8 cellular contexts compared by ENCODE assay signal in the genomic region with DNA sequence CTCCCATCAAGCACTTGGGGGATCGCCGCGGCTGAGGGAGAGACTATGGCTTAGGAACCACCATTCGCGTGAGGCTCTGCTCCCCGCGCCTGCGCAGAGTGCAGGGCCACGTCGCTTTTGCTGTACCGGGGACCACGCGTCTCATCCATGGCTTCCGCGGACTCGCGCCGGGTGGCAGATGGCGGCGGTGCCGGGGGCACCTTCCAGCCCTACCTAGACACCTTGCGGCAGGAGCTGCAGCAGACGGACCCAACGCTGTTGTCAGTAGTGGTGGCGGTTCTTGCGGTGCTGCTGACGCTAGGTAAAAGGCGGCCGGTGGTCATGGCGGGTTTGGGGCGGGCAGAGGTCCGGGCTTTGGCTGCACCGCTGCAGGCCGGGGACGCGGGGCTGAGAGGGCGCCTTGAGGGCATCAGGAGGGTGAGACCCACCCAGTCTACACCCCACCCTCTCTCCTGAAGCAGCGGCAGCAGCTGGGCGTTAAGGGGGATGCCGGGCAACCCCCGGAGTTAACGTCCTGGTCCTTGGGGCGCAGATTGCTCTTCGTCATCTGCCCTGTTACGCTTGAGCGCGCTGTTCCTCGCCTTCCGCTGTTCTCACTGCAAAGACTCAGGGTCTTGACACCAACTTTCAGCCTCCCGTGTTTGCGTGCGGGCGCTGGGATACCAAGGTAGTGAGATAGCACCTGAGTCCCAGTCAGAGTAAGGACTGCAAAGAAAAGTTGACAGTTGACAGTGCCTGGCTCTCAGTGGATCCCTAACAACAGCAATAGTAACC. TPM values are rescaled to one million over a fixed set of nuclear protein-coding genes. Genes with fewer than 3 reads are reported as not detected.
DNase-seq lines count a peak whose midpoint lies in the region; ATAC-seq and TF ChIP-seq lines count a peak whose summit lies in the region.

A gene with protein sequence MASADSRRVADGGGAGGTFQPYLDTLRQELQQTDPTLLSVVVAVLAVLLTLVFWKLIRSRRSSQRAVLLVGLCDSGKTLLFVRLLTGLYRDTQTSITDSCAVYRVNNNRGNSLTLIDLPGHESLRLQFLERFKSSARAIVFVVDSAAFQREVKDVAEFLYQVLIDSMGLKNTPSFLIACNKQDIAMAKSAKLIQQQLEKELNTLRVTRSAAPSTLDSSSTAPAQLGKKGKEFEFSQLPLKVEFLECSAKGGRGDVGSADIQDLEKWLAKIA (plus strand): TSS at position 114 of the 774 bp plus-strand sequence. CDS start 34 bp downstream, at position 148.

- H3K36me3 Mint-ChIP-seq in GM23338 (ENCODE audit: low read depth) (peaks cover 35% of the 10 kb centered on the region), naive B cell (peaks cover 0 to 5% of the 10 kb centered on the region in 2 donors)
- peaks cover 58% of the 10 kb centered on the region for H3K36me3 Mint-ChIP-seq in stimulated activated effector memory CD8-positive, alpha-beta T cell treated with anti-CD3 and anti-CD28 coated beads, Interleukin-12 subunit alpha, Interleukin-12 subunit beta, amount 100 ng/mL, for 72 hours

- ATAC-seq in GM23338 (peak; percentile 99), naive B cell (ENCODE audit: low read depth in 2 of 2) (peak; percentile 95)
- peak; percentile 99 for ATAC-seq in stimulated activated effector memory CD8-positive, alpha-beta T cell treated with anti-CD3 and anti-CD28 coated beads, Interleukin-12 subunit alpha, Interleukin-12 subunit beta, amount 100 ng/mL, for 72 hours

- TF ChIP-seq CTCF in GM23338 (conservative IDR thresholded peaks at IDR 0.05; ENCODE audit: low read depth in 2 of 2), result no peak

- peak within 1 kb of the TSS; percentile 94 for H2AFZ ChIP-seq in GM23338

- peaks cover 3% of the 10 kb centered on the region for H3K27me3 Mint-ChIP-seq in GM23338 (ENCODE audit: insufficient read depth, low read depth, poor library complexity)
- H3K27me3 Mint-ChIP-seq in naive B cell, result peaks cover 6 to 19% (median 8%) of the 10 kb centered on the region in 3 donors

- H3K4me2 ChIP-seq in GM23338, result peak within 1 kb of the TSS; percentile 80

- no peak within 1 kb of the TSS for H3K27ac ChIP-seq in GM23338 (ENCODE audit: low read depth)

- H3K9me2 ChIP-seq in GM23338 (ENCODE audit: insufficient read depth), result no peaks in the 10 kb centered on the region; the same call in 1 of the 2 replicates

- peak within 1 kb of the TSS; percentile 86 for H3K4me3 ChIP-seq in GM23338

- H3K4me1 Mint-ChIP-seq in GM23338 (peaks cover 11% of the 10 kb centered on the region), naive B cell (peaks cover 6 to 19% (median 17%) of the 10 kb centered on the region in 3 donors)
- H3K4me1 Mint-ChIP-seq in stimulated activated effector memory CD8-positive, alpha-beta T cell treated with anti-CD3 and anti-CD28 coated beads, Interleukin-12 subunit alpha, Interleukin-12 subunit beta, amount 100 ng/mL, for 72 hours, result peaks cover 15% of the 10 kb centered on the region

- peaks cover 15% of the 10 kb centered on the region for H3K36me3 ChIP-seq in GM23338 (ENCODE audit: insufficient read depth)

- no peaks in the 10 kb centered on the region for H3K27me3 ChIP-seq in GM23338 (ENCODE audit: insufficient read depth)

- H3K9me3 Mint-ChIP-seq in GM23338 (no peaks in the 10 kb centered on the region), naive B cell (no peaks in the 10 kb centered on the region)
- H3K9me3 Mint-ChIP-seq in stimulated activated effector memory CD8-positive, alpha-beta T cell treated with anti-CD3 and anti-CD28 coated beads, Interleukin-12 subunit alpha, Interleukin-12 subunit beta, amount 100 ng/mL, for 72 hours, result no peaks in the 10 kb centered on the region

- H3K27ac Mint-ChIP-seq in GM23338 (peak within 1 kb of the TSS; percentile 95), naive B cell (peak within 1 kb of the TSS; percentile 94 to 99 (median 96))
- H3K27ac Mint-ChIP-seq in stimulated activated effector memory CD8-positive, alpha-beta T cell treated with anti-CD3 and anti-CD28 coated beads, Interleukin-12 subunit alpha, Interleukin-12 subunit beta, amount 100 ng/mL, for 72 hours, result peak within 1 kb of the TSS; percentile 94

- no peaks in the 10 kb centered on the region for H3F3A ChIP-seq in GM23338 (replicated peaks; ENCODE audit: low read depth)

- H3K79me2 ChIP-seq in GM23338 (replicated peaks; ENCODE audit: insufficient read depth), result peaks cover 19% of the 10 kb centered on the region

- peaks cover 5% of the 10 kb centered on the region for H3K4me1 ChIP-seq in GM23338 (ENCODE audit: insufficient read depth)

- peak within 1 kb of the TSS; percentile 93 for H3K4me3 Mint-ChIP-seq in GM23338
- H3K4me3 Mint-ChIP-seq in naive B cell, result peak within 1 kb of the TSS; percentile 94 to 99 (median 97)
- peak within 1 kb of the TSS; percentile 96 for H3K4me3 Mint-ChIP-seq in stimulated activated effector memory CD8-positive, alpha-beta T cell treated with anti-CD3 and anti-CD28 coated beads, Interleukin-12 subunit alpha, Interleukin-12 subunit beta, amount 100 ng/mL, for 72 hours

- peak; percentile 98 for DNase-seq in Daoy (ENCODE audit: low read depth)
- peak; percentile 93 for DNase-seq in GM23338 (ENCODE audit: low spot score)
- DNase-seq in Kasumi-1 (lab: John Stamatoyannopoulos, UW), result peak; percentile 86 to 92
- DNase-seq in RKO (ENCODE audit: low spot score), result peak; percentile 97
- peak; percentile 93 for DNase-seq in activated T-helper 1 cell treated with Interleukin-2 at 50 U/mL for 16 hours (ENCODE audit: low read depth)
- DNase-seq in fibroblast of gingiva (ENCODE audit: low read depth), result peak; percentile 91
- peak; percentile 94 for DNase-seq in naive B cell
- peak; percentile 91 to 98 for DNase-seq in stimulated activated effector memory CD8-positive, alpha-beta T cell treated with anti-CD3 and anti-CD28 coated beads, Interleukin-12 subunit alpha, Interleukin-12 subunit beta, amount 100 ng/mL, for 72 hours (ENCODE audit: low spot score in 2 of 2)

- no peaks in the 10 kb centered on the region; the same call in 1 of the 2 replicates for H4K20me1 ChIP-seq in GM23338 (replicated peaks; ENCODE audit: insufficient read depth)

TF ChIP-seq in GM23338, 12 proteins besides CTCF, POLR2A, EP300 and RAD21 (continues in another document):
- TF ChIP-seq EZH2phosphoT487 (IDR thresholded peaks at IDR 0.05; ENCODE audit: unreplicated experiment) (no peak), ZNF114 (CRISPR knock-in tag; IDR thresholded peaks at IDR 0.05) (no peak), ZNF331 (CRISPR knock-in tag; IDR thresholded peaks at IDR 0.05; ENCODE audit: low read depth) (no peak), CREB1 (CRISPR knock-in tag; IDR thresholded peaks at IDR 0.05; ENCODE audit: low read depth) (peak; percentile 55; the same call in 1 of the 2 replicates), STAT1 (IDR thresholded peaks at IDR 0.05; ENCODE audit: unreplicated experiment) (no peak), POLR2AphosphoS5 (IDR thresholded peaks at IDR 0.05; ENCODE audit: low read depth) (peak; percentile 95)

RNA-seq across cellular contexts. Expression of the gene that starts here (rescaled TPM):
- 117 and 156 TPM in 2 replicates for total RNA-seq in Daoy (2014; rRNA removed; shearing (Covaris generic))
- 25.3 and 25.6 TPM in 2 replicates for total RNA-seq in GM23338 (2014; rRNA removed; shearing (Covaris generic))
- polyA plus RNA-seq in GM23338 (2016; fragmentation: Nextera tagmentation; extraction: Ambion mirVana), result 25.8 and 36.0 TPM in 2 replicates
- polyA plus RNA-seq in naive B cell (ENCODE audit: low read depth in 6 of 6), result 10 to 100 TPM; 15.4 to 33.9 (median 28.2) TPM
